In the genomic region with DNA sequence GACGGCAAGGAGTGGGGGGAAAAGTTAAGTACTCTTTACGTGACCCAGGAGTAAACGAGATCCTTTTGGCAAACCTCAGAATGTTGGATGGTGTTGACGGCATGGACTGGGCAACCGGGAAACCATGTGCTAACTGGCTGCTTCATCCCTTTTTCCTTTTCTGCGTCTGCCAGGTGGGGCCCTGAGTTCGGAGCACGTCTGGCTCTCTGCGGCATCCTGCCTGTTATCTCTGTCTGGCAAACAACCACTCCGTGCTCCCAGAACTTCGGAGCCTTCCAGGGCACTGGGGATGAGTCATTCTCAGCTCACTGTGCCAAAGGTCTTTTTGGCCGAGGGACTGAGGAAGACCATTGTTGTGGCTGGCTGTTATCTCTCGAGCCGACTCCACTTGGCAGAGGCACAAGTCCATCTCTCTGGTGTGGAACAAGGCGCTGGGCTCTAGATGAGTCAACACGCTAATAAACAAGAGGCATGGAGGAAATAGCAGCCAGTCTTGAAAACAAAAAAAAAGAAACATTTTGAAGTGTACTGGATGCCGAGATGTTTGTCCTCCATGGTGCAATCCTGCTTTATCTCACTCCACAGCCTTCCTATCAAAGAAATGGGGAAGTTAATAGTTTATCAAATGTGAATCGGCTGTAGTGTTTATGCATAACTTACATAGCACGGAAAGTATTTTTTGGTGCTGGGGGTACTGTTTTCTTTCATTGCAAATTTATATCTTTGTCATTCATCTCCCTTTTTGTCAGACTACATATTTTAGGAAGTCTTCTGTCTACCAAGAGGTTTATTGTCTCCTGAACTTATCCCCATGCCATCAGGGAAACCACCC, we compare ENCODE assay signal across 1 cellular context.
TF ChIP-seq lines count a peak whose summit lies in the region.

No MANE protein-coding gene starts in this region.

TF ChIP-seq in HepG2, 621 proteins besides CTCF, POLR2A, EP300 and RAD21 (continued from another document and continues in another):
- TF ChIP-seq MIER3 (CRISPR knock-in tag; IDR thresholded peaks at IDR 0.05; ENCODE audit: borderline replicate concordance) (peak; percentile 92; the same call in 1 of the 2 replicates), TBX3 (IDR thresholded peaks at IDR 0.05; ENCODE audit: borderline replicate concordance) (peak; percentile 71; the same call in 1 of the 2 replicates), RFXAP (CRISPR knock-in tag; IDR thresholded peaks at IDR 0.05; ENCODE audit: borderline replicate concordance) (peak; percentile 89; the same call in 1 of the 2 replicates), SETDB1 (CRISPR knock-in tag; IDR thresholded peaks at IDR 0.05; ENCODE audit: borderline replicate concordance) (no peak), MXD4 (CRISPR knock-in tag; IDR thresholded peaks at IDR 0.05) (peak; percentile 84), THYN1 (CRISPR knock-in tag; IDR thresholded peaks at IDR 0.05; ENCODE audit: borderline replicate concordance, low read depth) (0 out of 2 replicates have a peak, but pooled peaks have one; percentile 68), ZNF749 (CRISPR knock-in tag; IDR thresholded peaks at IDR 0.05; ENCODE audit: borderline replicate concordance) (no peak), ZNF619 (CRISPR knock-in tag; IDR thresholded peaks at IDR 0.05) (no peak), ZNF205 (CRISPR knock-in tag; IDR thresholded peaks at IDR 0.05) (no peak), ZNF644 (CRISPR knock-in tag; IDR thresholded peaks at IDR 0.05; ENCODE audit: low read depth) (peak; percentile 99), ISL2 (CRISPR knock-in tag; IDR thresholded peaks at IDR 0.05) (peak; percentile 82), ZNF460 (CRISPR knock-in tag; IDR thresholded peaks at IDR 0.05; ENCODE audit: borderline replicate concordance) (no peak; the same call in 1 of the 2 replicates), MED1 (CRISPR knock-in tag; IDR thresholded peaks at IDR 0.05) (peak; percentile 94), ZNF891 (CRISPR knock-in tag; IDR thresholded peaks at IDR 0.05) (peak; percentile 93), EZH2 (conservative IDR thresholded peaks at IDR 0.05; ENCODE audit: low read depth, low read length) (no peak), ZC3H13 (CRISPR knock-in tag; IDR thresholded peaks at IDR 0.05) (peak; percentile 43; the same call in 1 of the 2 replicates), ZNF335 (CRISPR knock-in tag; IDR thresholded peaks at IDR 0.05) (no peak; the same call in 1 of the 2 replicates), EHMT2 (IDR thresholded peaks at IDR 0.05; ENCODE audit: borderline replicate concordance, low read depth, low read length) (peak; percentile 50; the same call in 1 of the 2 replicates), CBX1 (IDR thresholded peaks at IDR 0.05; ENCODE audit: low read depth) (peak; percentile 21), ZNF782 (CRISPR knock-in tag; IDR thresholded peaks at IDR 0.05; ENCODE audit: borderline replicate concordance) (peak; percentile 91; the same call in 1 of the 2 replicates), HOXA7 (CRISPR knock-in tag; IDR thresholded peaks at IDR 0.05) (no peak), SKI (IDR thresholded peaks at IDR 0.05; ENCODE audit: partially characterized antibody) (peak; percentile 100), ZBTB7A (CRISPR knock-in tag; IDR thresholded peaks at IDR 0.05) (no peak), NCOA2 (CRISPR knock-in tag; IDR thresholded peaks at IDR 0.05) (peak; percentile 89), RFX3 (CRISPR knock-in tag; IDR thresholded peaks at IDR 0.05) (no peak), CBFB (CRISPR knock-in tag; IDR thresholded peaks at IDR 0.05) (peak; percentile 99), ZNF484 (CRISPR knock-in tag; IDR thresholded peaks at IDR 0.05; ENCODE audit: borderline replicate concordance, low read depth) (no peak), CENPX (CRISPR knock-in tag; IDR thresholded peaks at IDR 0.05) (no peak), ZNF570 (CRISPR knock-in tag; IDR thresholded peaks at IDR 0.05; ENCODE audit: borderline replicate concordance) (peak; percentile 79; the same call in 1 of the 2 replicates), SOX13 (IDR thresholded peaks at IDR 0.05) (peak; percentile 99), SOX13 (CRISPR knock-in tag; conservative IDR thresholded peaks at IDR 0.05 in 1 of 2, IDR thresholded peaks at IDR 0.05 in 1 of 2) (peak in 1 of 2 experiments; percentile 100; a peak in 2 of 4 replicates), SCMH1 (CRISPR knock-in tag; IDR thresholded peaks at IDR 0.05; ENCODE audit: borderline replicate concordance) (no peak), ZNF615 (CRISPR knock-in tag; IDR thresholded peaks at IDR 0.05; ENCODE audit: borderline replicate concordance) (no peak), ERF (CRISPR knock-in tag; IDR thresholded peaks at IDR 0.05) (peak; percentile 94), CBX5 (CRISPR knock-in tag; IDR thresholded peaks at IDR 0.05; ENCODE audit: borderline replicate concordance) (peak; percentile 97; the same call in 1 of the 2 replicates), NFYC (CRISPR knock-in tag; IDR thresholded peaks at IDR 0.05) (no peak), MAFK (conservative IDR thresholded peaks at IDR 0.05 in 1 of 2, IDR thresholded peaks at IDR 0.05 in 1 of 2; ENCODE audit: low read length in 2 of 2) (no peak), HDAC6 (IDR thresholded peaks at IDR 0.05; ENCODE audit: low read depth, low read length) (no peak), SMC3 (IDR thresholded peaks at IDR 0.05; ENCODE audit: low read length) (peak; percentile 29; the same call in 1 of the 2 replicates), DPF2 (CRISPR knock-in tag; IDR thresholded peaks at IDR 0.05; ENCODE audit: borderline replicate concordance, low read depth) (peak; percentile 97), SMAD3 (CRISPR knock-in tag; IDR thresholded peaks at IDR 0.05) (peak; percentile 94)
- TF ChIP-seq, protein P1, sequence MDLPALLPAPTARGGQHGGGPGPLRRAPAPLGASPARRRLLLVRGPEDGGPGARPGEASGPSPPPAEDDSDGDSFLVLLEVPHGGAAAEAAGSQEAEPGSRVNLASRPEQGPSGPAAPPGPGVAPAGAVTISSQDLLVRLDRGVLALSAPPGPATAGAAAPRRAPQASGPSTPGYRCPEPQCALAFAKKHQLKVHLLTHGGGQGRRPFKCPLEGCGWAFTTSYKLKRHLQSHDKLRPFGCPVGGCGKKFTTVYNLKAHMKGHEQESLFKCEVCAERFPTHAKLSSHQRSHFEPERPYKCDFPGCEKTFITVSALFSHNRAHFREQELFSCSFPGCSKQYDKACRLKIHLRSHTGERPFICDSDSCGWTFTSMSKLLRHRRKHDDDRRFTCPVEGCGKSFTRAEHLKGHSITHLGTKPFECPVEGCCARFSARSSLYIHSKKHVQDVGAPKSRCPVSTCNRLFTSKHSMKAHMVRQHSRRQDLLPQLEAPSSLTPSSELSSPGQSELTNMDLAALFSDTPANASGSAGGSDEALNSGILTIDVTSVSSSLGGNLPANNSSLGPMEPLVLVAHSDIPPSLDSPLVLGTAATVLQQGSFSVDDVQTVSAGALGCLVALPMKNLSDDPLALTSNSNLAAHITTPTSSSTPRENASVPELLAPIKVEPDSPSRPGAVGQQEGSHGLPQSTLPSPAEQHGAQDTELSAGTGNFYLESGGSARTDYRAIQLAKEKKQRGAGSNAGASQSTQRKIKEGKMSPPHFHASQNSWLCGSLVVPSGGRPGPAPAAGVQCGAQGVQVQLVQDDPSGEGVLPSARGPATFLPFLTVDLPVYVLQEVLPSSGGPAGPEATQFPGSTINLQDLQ (CRISPR knock-in tag; IDR thresholded peaks at IDR 0.05), result no peak
- TF ChIP-seq, protein P2, sequence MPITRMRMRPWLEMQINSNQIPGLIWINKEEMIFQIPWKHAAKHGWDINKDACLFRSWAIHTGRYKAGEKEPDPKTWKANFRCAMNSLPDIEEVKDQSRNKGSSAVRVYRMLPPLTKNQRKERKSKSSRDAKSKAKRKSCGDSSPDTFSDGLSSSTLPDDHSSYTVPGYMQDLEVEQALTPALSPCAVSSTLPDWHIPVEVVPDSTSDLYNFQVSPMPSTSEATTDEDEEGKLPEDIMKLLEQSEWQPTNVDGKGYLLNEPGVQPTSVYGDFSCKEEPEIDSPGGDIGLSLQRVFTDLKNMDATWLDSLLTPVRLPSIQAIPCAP (CRISPR knock-in tag; IDR thresholded peaks at IDR 0.05; ENCODE audit: low read depth), result no peak
- TF ChIP-seq, protein P3, sequence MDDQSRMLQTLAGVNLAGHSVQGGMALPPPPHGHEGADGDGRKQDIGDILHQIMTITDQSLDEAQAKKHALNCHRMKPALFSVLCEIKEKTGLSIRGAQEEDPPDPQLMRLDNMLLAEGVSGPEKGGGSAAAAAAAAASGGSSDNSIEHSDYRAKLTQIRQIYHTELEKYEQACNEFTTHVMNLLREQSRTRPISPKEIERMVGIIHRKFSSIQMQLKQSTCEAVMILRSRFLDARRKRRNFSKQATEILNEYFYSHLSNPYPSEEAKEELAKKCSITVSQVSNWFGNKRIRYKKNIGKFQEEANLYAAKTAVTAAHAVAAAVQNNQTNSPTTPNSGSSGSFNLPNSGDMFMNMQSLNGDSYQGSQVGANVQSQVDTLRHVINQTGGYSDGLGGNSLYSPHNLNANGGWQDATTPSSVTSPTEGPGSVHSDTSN (CRISPR knock-in tag; IDR thresholded peaks at IDR 0.05; ENCODE audit: borderline replicate concordance), result no peak
- TF ChIP-seq, protein P4, sequence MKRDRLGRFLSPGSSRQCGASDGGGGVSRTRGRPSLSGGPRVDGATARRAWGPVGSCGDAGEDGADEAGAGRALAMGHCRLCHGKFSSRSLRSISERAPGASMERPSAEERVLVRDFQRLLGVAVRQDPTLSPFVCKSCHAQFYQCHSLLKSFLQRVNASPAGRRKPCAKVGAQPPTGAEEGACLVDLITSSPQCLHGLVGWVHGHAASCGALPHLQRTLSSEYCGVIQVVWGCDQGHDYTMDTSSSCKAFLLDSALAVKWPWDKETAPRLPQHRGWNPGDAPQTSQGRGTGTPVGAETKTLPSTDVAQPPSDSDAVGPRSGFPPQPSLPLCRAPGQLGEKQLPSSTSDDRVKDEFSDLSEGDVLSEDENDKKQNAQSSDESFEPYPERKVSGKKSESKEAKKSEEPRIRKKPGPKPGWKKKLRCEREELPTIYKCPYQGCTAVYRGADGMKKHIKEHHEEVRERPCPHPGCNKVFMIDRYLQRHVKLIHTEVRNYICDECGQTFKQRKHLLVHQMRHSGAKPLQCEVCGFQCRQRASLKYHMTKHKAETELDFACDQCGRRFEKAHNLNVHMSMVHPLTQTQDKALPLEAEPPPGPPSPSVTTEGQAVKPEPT (CRISPR knock-in tag; IDR thresholded peaks at IDR 0.05; ENCODE audit: low read depth), result peak; percentile 77
- TF ChIP-seq, protein P5, sequence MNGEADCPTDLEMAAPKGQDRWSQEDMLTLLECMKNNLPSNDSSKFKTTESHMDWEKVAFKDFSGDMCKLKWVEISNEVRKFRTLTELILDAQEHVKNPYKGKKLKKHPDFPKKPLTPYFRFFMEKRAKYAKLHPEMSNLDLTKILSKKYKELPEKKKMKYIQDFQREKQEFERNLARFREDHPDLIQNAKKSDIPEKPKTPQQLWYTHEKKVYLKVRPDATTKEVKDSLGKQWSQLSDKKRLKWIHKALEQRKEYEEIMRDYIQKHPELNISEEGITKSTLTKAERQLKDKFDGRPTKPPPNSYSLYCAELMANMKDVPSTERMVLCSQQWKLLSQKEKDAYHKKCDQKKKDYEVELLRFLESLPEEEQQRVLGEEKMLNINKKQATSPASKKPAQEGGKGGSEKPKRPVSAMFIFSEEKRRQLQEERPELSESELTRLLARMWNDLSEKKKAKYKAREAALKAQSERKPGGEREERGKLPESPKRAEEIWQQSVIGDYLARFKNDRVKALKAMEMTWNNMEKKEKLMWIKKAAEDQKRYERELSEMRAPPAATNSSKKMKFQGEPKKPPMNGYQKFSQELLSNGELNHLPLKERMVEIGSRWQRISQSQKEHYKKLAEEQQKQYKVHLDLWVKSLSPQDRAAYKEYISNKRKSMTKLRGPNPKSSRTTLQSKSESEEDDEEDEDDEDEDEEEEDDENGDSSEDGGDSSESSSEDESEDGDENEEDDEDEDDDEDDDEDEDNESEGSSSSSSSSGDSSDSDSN (CRISPR knock-in tag; IDR thresholded peaks at IDR 0.05), result peak; percentile 68; the same call in 1 of the 2 replicates
- TF ChIP-seq, protein P6, sequence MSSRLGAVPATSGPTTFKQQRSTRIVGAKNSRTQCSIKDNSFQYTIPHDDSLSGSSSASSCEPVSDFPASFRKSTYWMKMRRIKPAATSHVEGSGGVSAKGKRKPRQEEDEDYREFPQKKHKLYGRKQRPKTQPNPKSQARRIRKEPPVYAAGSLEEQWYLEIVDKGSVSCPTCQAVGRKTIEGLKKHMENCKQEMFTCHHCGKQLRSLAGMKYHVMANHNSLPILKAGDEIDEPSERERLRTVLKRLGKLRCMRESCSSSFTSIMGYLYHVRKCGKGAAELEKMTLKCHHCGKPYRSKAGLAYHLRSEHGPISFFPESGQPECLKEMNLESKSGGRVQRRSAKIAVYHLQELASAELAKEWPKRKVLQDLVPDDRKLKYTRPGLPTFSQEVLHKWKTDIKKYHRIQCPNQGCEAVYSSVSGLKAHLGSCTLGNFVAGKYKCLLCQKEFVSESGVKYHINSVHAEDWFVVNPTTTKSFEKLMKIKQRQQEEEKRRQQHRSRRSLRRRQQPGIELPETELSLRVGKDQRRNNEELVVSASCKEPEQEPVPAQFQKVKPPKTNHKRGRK (CRISPR knock-in tag; IDR thresholded peaks at IDR 0.05), result peak; percentile 29; the same call in 1 of the 2 replicates
- TF ChIP-seq, protein P7, sequence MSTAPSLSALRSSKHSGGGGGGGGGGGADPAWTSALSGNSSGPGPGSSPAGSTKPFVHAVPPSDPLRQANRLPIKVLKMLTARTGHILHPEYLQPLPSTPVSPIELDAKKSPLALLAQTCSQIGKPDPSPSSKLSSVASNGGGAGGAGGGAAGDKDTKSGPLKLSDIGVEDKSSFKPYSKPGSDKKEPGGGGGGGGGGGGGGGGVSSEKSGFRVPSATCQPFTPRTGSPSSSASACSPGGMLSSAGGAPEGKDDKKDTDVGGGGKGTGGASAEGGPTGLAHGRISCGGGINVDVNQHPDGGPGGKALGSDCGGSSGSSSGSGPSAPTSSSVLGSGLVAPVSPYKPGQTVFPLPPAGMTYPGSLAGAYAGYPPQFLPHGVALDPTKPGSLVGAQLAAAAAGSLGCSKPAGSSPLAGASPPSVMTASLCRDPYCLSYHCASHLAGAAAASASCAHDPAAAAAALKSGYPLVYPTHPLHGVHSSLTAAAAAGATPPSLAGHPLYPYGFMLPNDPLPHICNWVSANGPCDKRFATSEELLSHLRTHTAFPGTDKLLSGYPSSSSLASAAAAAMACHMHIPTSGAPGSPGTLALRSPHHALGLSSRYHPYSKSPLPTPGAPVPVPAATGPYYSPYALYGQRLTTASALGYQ (CRISPR knock-in tag; IDR thresholded peaks at IDR 0.05), result peak; percentile 90; the same call in 1 of the 2 replicates
- TF ChIP-seq, protein P8, sequence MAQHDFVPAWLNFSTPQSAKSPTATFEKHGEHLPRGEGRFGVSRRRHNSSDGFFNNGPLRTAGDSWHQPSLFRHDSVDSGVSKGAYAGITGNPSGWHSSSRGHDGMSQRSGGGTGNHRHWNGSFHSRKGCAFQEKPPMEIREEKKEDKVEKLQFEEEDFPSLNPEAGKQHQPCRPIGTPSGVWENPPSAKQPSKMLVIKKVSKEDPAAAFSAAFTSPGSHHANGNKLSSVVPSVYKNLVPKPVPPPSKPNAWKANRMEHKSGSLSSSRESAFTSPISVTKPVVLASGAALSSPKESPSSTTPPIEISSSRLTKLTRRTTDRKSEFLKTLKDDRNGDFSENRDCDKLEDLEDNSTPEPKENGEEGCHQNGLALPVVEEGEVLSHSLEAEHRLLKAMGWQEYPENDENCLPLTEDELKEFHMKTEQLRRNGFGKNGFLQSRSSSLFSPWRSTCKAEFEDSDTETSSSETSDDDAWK (CRISPR knock-in tag; IDR thresholded peaks at IDR 0.05), result no peak
